Comparison of ENCODE assay signal across 20 cellular contexts in genomic region chr12:32726286-32726685, GRCh38.
"Had no signal": no experiment of that assay in that cellular context is flagged by ENCODE, and none has a peak within 500 bp of the region (broad histone marks: within the 10 kb centered on the region; RNA-seq: fewer than 3 reads in every experiment).

No MANE protein-coding gene starts in this region.

- H3K27ac ChIP-seq: brain microvascular endothelial cell, SK-N-MC had no signal

- H3K4me3 Mint-ChIP-seq: activated CD8-positive, alpha-beta memory T cell treated with anti-CD3 and anti-CD28 coated beads, Interleukin-2, amount 10 ng/mL, durations not matched to agents 7 days and 5 days; activated naive CD8-positive, alpha-beta T cell treated with anti-CD3 and anti-CD28 coated beads for 36 hours; T-cell; WTC11 had no signal

- H3K4me1 Mint-ChIP-seq: activated CD8-positive, alpha-beta memory T cell treated with anti-CD3 and anti-CD28 coated beads, Interleukin-2, amount 10 ng/mL, durations not matched to agents 7 days and 5 days; WTC11 had no signal

- DNase-seq: activated CD4-positive, alpha-beta T cell treated with anti-CD3 and anti-CD28 coated beads for 48 hours; activated CD4-positive, alpha-beta T cell treated with anti-CD3 and anti-CD28 coated beads, Interleukin-2, amount 50 U/mL, for 48 hours; activated CD4-positive, CD25-positive, alpha-beta regulatory T cell treated with anti-CD3 and anti-CD28 coated beads, Interleukin-2, amount 50 U/mL, for 72 hours; activated CD8-positive, alpha-beta memory T cell treated with anti-CD3 and anti-CD28 coated beads, Interleukin-2, amount 10 ng/mL, durations not matched to agents 7 days and 5 days; activated effector memory CD4-positive, alpha-beta T cell treated with anti-CD3 and anti-CD28 coated beads, Interleukin-2, amount 50 U/mL, for 16 hours; activated naive CD4-positive, alpha-beta T cell treated with Interleukin-2 at 50 U/mL for 16 hours; activated naive CD8-positive, alpha-beta T cell treated with anti-CD3 and anti-CD28 coated beads for 36 hours; brain microvascular endothelial cell; cerebellar nuclear complex; Kasumi-1; KBM-7; NCI-H146; NCI-H187 treated with DMSO at 0.1 percent for 48 hours; NCI-H2081 treated with DMSO at 0.1 percent for 48 hours; NCI-H446; NCI-H524; PC-3; T-cell had no signal

- H3K9me3 Mint-ChIP-seq: activated naive CD8-positive, alpha-beta T cell treated with anti-CD3 and anti-CD28 coated beads for 36 hours; T-cell; WTC11 had no signal

- ATAC-seq: activated CD8-positive, alpha-beta memory T cell treated with anti-CD3 and anti-CD28 coated beads, Interleukin-2, amount 10 ng/mL, durations not matched to agents 7 days and 5 days; PC-3; T-cell; WTC11 had no signal

- H3K27me3 Mint-ChIP-seq: activated CD8-positive, alpha-beta memory T cell treated with anti-CD3 and anti-CD28 coated beads, Interleukin-2, amount 10 ng/mL, durations not matched to agents 7 days and 5 days; activated naive CD8-positive, alpha-beta T cell treated with anti-CD3 and anti-CD28 coated beads for 36 hours; T-cell had no signal

- H3K27ac Mint-ChIP-seq: activated CD8-positive, alpha-beta memory T cell treated with anti-CD3 and anti-CD28 coated beads, Interleukin-2, amount 10 ng/mL, durations not matched to agents 7 days and 5 days; activated naive CD8-positive, alpha-beta T cell treated with anti-CD3 and anti-CD28 coated beads for 36 hours had no signal

- H3K4me3 ChIP-seq: SK-N-MC had no signal
